ENCODE assay signal across 21 cellular contexts in the genomic region with DNA sequence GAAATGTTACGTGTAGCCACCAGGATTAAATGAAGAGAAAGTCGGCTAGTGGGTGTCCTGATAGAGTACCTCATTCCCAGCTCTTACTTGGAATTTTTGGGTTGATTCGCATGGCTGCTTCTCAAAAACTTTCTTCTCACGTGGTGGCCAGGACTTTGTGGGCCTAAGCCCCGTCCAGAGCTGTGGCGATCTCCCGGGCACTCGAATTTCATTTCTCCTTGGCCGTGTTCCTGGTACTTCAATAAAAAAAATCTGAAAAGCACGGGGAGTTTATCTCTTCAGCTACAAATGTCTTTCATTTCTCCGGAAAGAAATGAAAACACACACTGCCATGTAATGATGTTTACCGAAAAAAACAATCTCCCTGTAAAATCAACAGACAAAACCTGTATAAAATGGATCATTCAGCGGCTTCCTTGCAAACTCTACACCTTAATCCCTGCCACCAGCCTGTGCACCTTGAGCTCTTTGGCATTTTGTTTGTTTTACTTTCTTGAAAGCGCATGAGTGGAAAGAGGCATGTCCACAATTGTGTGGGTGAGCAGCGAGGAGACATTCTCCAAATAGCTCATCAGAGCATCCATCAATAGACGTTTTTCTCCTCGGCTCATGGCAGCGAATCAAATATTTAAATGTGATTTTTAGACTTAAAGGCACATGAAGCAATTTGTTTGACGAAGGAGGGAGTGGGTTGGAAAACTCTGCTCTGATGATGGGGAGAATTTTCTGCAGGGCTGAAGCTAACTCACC.
DNase-seq lines count a peak whose midpoint lies in the region; ATAC-seq and TF ChIP-seq lines count a peak whose summit lies in the region.
"Had no signal": no experiment of that assay in that cellular context is flagged by ENCODE, and none has a peak within 500 bp of the region (broad histone marks: within the 10 kb centered on the region; RNA-seq: fewer than 3 reads in every experiment).

No MANE protein-coding gene starts in this region.

- H3K36me3 ChIP-seq in adipocyte (ENCODE audit: control insufficient read depth, insufficient read depth, low read length, severe bottlenecking): no peaks in the 10 kb centered on the region
- H3K36me3 ChIP-seq: MG63, transverse colon had no signal

- no peaks in the 10 kb centered on the region for H3K4me1 Mint-ChIP-seq in naive thymus-derived CD8-positive, alpha-beta T cell
- H3K4me1 Mint-ChIP-seq in Calu3 (ENCODE audit: low read depth, unreplicated experiment): no peaks in the 10 kb centered on the region
- H3K4me1 Mint-ChIP-seq: activated naive CD8-positive, alpha-beta T cell treated with anti-CD3 and anti-CD28 coated beads for 36 hours; B cell had no signal

- BruUV-seq in Calu3 (replicated peaks; lab: Mats Ljungman, UMichigan): no TSS peak

- no peak overlapping the region for H3K27ac Mint-ChIP-seq in naive thymus-derived CD8-positive, alpha-beta T cell
- no peak overlapping the region for H3K27ac Mint-ChIP-seq in Calu3 (ENCODE audit: unreplicated experiment)
- H3K27ac Mint-ChIP-seq: activated naive CD8-positive, alpha-beta T cell treated with anti-CD3 and anti-CD28 coated beads for 36 hours; B cell had no signal

- no peak overlapping the region for H3K4me3 ChIP-seq in adipocyte (ENCODE audit: low read length)
- H3K4me3 ChIP-seq: MG63, psoas muscle, transverse colon had no signal

- peaks cover 16% of the 10 kb centered on the region for H3K9me3 ChIP-seq in adipocyte (ENCODE audit: control insufficient read depth, low read length)
- H3K9me3 ChIP-seq: MG63, psoas muscle, transverse colon had no signal

- H3K27me3 ChIP-seq in adipocyte (replicated peaks; ENCODE audit: control insufficient read depth, insufficient read depth, low read length): peaks cover 15% of the 10 kb centered on the region
- H3K27me3 ChIP-seq: MG63, transverse colon had no signal

- H3K9ac ChIP-seq in adipocyte (ENCODE audit: low read length): no peak overlapping the region

- intact Hi-C loops in Calu3 (cut with micrococcal nuclease; ENCODE audit: unreplicated experiment): no loop called here

- TF ChIP-seq CTCF in Calu3 (IDR thresholded peaks at IDR 0.05; ENCODE audit: unreplicated experiment): no peak

- peaks cover 2 to 25% (median 8%) of the 10 kb centered on the region in 5 donors for H3K27me3 Mint-ChIP-seq in naive thymus-derived CD8-positive, alpha-beta T cell
- peaks cover 40% of the 10 kb centered on the region for H3K27me3 Mint-ChIP-seq in Calu3 (ENCODE audit: unreplicated experiment)
- H3K27me3 Mint-ChIP-seq: IgD-negative memory B cell had no signal

- CTCF ChIA-PET in Calu3 (lab: Charles Lee): no interaction called here

- H3K36me3 Mint-ChIP-seq in naive thymus-derived CD8-positive, alpha-beta T cell: no peaks in the 10 kb centered on the region
- no peaks in the 10 kb centered on the region for H3K36me3 Mint-ChIP-seq in Calu3 (ENCODE audit: insufficient read depth, unreplicated experiment)
- H3K36me3 Mint-ChIP-seq: activated naive CD8-positive, alpha-beta T cell treated with anti-CD3 and anti-CD28 coated beads for 36 hours; IgD-negative memory B cell had no signal

- DNase-seq in EH (ENCODE audit: low read depth) (peak; percentile 68), adipocyte (ENCODE audit: low read depth) (peak; percentile 38), fibroblast of peridontal ligament (ENCODE audit: extremely low read depth) (peak; percentile 70), renal cortical epithelial cell (ENCODE audit: low read depth) (peak; percentile 11), Calu3 (no peak)
- no peak for DNase-seq in naive thymus-derived CD8-positive, alpha-beta T cell
- DNase-seq: activated CD4-positive, alpha-beta T cell treated with anti-CD3 and anti-CD28 coated beads for 4 hours; activated naive CD8-positive, alpha-beta T cell treated with anti-CD3 and anti-CD28 coated beads for 36 hours; dermis blood vessel endothelial cell; MG63; NCI-H1436; NCI-H2171; NCI-H526; psoas muscle; stimulated activated naive CD8-positive, alpha-beta T cell treated with anti-CD3 and anti-CD28 coated beads, Interleukin-15, Interleukin-2, amounts not matched to agents 100 U/mL and 50 U/mL, for 24 hours; transverse colon had no signal

- no peaks in the 10 kb centered on the region for H3K4me1 ChIP-seq in adipocyte (ENCODE audit: control insufficient read depth, insufficient read depth, low read length)
- H3K4me1 ChIP-seq: psoas muscle had no signal

- POLR2A ChIA-PET in naive thymus-derived CD8-positive, alpha-beta T cell (lab: Charles Lee): no interaction called here

- ATAC-seq in GM19023 (IDR thresholded peaks at IDR 0.05; ENCODE audit: unreplicated experiment) (no peak), HG03432 (IDR thresholded peaks at IDR 0.05; ENCODE audit: unreplicated experiment) (no peak)
- ATAC-seq in naive thymus-derived CD8-positive, alpha-beta T cell: no peak
- ATAC-seq: left lobe of liver; psoas muscle; stimulated activated naive CD8-positive, alpha-beta T cell treated with anti-CD3 and anti-CD28 coated beads, Interleukin-15, Interleukin-2, amounts not matched to agents 100 U/mL and 50 U/mL, for 24 hours had no signal

- no peak overlapping the region for H3K4me3 Mint-ChIP-seq in naive thymus-derived CD8-positive, alpha-beta T cell
- H3K4me3 Mint-ChIP-seq in Calu3 (ENCODE audit: low read depth, unreplicated experiment): no peak overlapping the region
- H3K4me3 Mint-ChIP-seq: activated naive CD8-positive, alpha-beta T cell treated with anti-CD3 and anti-CD28 coated beads for 36 hours; B cell; IgD-negative memory B cell had no signal

- peaks cover 3 to 17% (median 5%) of the 10 kb centered on the region in 9 donors for H3K9me3 Mint-ChIP-seq in naive thymus-derived CD8-positive, alpha-beta T cell
- no peaks in the 10 kb centered on the region for H3K9me3 Mint-ChIP-seq in Calu3 (ENCODE audit: low read depth, unreplicated experiment)

Comparison
In these comparisons a context has a peak if more than half of its experiments do, and no peak if none do; other contexts are left out.
1. DNase-seq: peak in EH (single experiment), adipocyte (single experiment), fibroblast of peridontal ligament (single experiment) and renal cortical epithelial cell (single experiment); none in naive thymus-derived CD8-positive, alpha-beta T cell (0 of 10) and Calu3 (single experiment).